In the genomic region with DNA sequence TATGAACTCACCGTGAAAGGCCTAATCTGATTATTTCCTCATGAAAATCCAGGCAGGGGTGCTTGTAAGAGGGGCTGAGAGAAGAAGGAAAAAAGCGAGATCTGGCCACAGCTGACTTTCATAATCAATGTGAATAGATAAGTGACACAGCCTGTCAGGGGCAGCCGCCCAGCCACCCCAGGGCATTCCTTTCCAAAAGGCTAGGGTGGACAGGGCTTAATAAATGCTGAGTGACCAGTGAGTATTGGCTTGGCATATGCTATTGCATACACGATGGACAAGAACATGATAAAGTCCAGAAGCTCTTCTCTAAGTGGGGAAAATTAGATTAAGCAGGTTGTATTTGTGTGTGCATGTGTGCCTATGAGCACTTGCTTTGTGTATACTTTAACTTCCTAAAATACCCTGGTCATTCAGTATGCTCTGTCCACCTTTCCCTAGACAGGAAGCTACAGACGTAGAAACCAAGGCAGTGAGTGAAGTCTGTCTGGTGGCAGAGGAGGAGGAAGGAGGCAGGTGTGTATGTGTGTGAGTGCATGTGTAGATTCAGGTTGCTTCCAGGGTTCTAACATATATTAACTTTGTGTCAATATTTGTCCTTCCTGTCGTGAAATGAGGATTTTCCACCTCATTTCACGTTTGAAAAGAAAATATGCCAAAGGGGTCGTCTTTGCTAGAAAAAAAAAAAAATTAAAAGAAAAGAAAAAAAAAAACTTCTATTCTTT, we compare ENCODE assay signal across 16 cellular contexts.
"Had no signal": no experiment of that assay in that cellular context is flagged by ENCODE, and none has a peak within 500 bp of the region (broad histone marks: within the 10 kb centered on the region; RNA-seq: fewer than 3 reads in every experiment).

No MANE protein-coding gene starts in this region.

- H3K27me3 ChIP-seq: adrenal gland, gastroesophageal sphincter, sigmoid colon, transverse colon had no signal

- H3K4me3 ChIP-seq: adrenal gland, gastroesophageal sphincter, sigmoid colon, transverse colon had no signal

- DNase-seq: activated CD4-positive, alpha-beta T cell treated with anti-CD3 and anti-CD28 coated beads, Interleukin-2, amount 50 U/mL, for 1 hour; activated naive CD4-positive, alpha-beta T cell treated with anti-CD3 and anti-CD28 coated beads, Interleukin-2, amount 50 U/mL, for 16 hours; central memory CD4-positive, alpha-beta T cell; cortex of kidney; effector memory CD4-positive, alpha-beta T cell; hippocampal formation; naive thymus-derived CD4-positive, alpha-beta T cell; posterior cingulate gyrus; sigmoid colon; stimulated activated CD4-positive, alpha-beta T cell treated with anti-CD3 and anti-CD28 coated beads, Interleukin-2, amount 100 ng/mL, for 24 hours; stimulated activated naive CD4-positive, alpha-beta T cell; substantia nigra; T-helper 2 cell; transverse colon had no signal

- H3K9me3 ChIP-seq: adrenal gland, gastroesophageal sphincter, sigmoid colon, transverse colon had no signal

- H3K27ac ChIP-seq: gastroesophageal sphincter, sigmoid colon, transverse colon had no signal

- H3K36me3 ChIP-seq: adrenal gland, gastroesophageal sphincter, sigmoid colon, transverse colon had no signal

- H3K4me1 ChIP-seq: adrenal gland had no signal

- ATAC-seq: gastroesophageal sphincter; naive thymus-derived CD4-positive, alpha-beta T cell had no signal
